In genomic region chr17:62724398-62725146, GRCh38 we compare ENCODE assay signal across 9 cellular contexts.
DNase-seq lines count a peak whose midpoint lies in the region; ATAC-seq, FAIRE-seq and TF ChIP-seq lines count a peak whose summit lies in the region.
"Had no signal": no experiment of that assay in that cellular context is flagged by ENCODE, and none has a peak within 500 bp of the region (broad histone marks: within the 10 kb centered on the region; RNA-seq: fewer than 3 reads in every experiment).

No MANE protein-coding gene starts in this region.

- H3K27me3 Mint-ChIP-seq in activated T-helper 17 cell treated with anti-CD3 and anti-CD28 coated beads, Interleukin-2, amount 50 U/mL, for 72 hours: peaks cover 31% of the 10 kb centered on the region

- peak; percentile 89 for ATAC-seq in HG02610 (IDR thresholded peaks at IDR 0.05; ENCODE audit: unreplicated experiment)
- peak; percentile 97 for ATAC-seq in activated T-helper 17 cell treated with anti-CD3 and anti-CD28 coated beads, Interleukin-2, amount 50 U/mL, for 72 hours (replicated peaks)

- H3K27ac ChIP-seq in coronary artery: no peak overlapping the region
- H3K27ac ChIP-seq: HL-60 had no signal

- DNase-seq in GM12892 (ENCODE audit: insufficient read length) (peak; percentile 50), NOMO-1 (lab: John Stamatoyannopoulos, UW; ENCODE audit: unreplicated experiment in 2 of 2) (peak; percentile 40 to 55), occipital lobe (lab: John Stamatoyannopoulos, UW) (peak; percentile 27), NCI-H510A (lab: John Stamatoyannopoulos, UW) (no peak), coronary artery (ENCODE audit: low spot score) (no peak), D721Med (ENCODE audit: insufficient read length, low spot score) (no peak)

- H3K4me3 Mint-ChIP-seq in activated T-helper 17 cell treated with anti-CD3 and anti-CD28 coated beads, Interleukin-2, amount 50 U/mL, for 72 hours: peak overlapping the region; percentile 72

- peaks cover 38% of the 10 kb centered on the region for H3K4me1 Mint-ChIP-seq in activated T-helper 17 cell treated with anti-CD3 and anti-CD28 coated beads, Interleukin-2, amount 50 U/mL, for 72 hours

- H3K4me3 ChIP-seq in coronary artery: no peak overlapping the region

- TF ChIP-seq CTCF in coronary artery (IDR thresholded peaks at IDR 0.05) (no peak), D721Med (IDR thresholded peaks at IDR 0.05; ENCODE audit: insufficient read depth, missing control alignments) (no peak)

- no peak for TF ChIP-seq POLR2A in GM12892 (IDR thresholded peaks at IDR 0.05; ENCODE audit: low read depth, low read length)

- H3K27ac Mint-ChIP-seq in activated T-helper 17 cell treated with anti-CD3 and anti-CD28 coated beads, Interleukin-2, amount 50 U/mL, for 72 hours: peak overlapping the region; percentile 47

- peak; percentile 94 for FAIRE-seq in GM12892 (lab: Jason Lieb, UNC)
- no peak for FAIRE-seq in D721Med (lab: Jason Lieb, UNC)

- H3K9me3 Mint-ChIP-seq in activated T-helper 17 cell treated with anti-CD3 and anti-CD28 coated beads, Interleukin-2, amount 50 U/mL, for 72 hours: no peaks in the 10 kb centered on the region

- H3K36me3 Mint-ChIP-seq in activated T-helper 17 cell treated with anti-CD3 and anti-CD28 coated beads, Interleukin-2, amount 50 U/mL, for 72 hours (ENCODE audit: low read depth): no peaks in the 10 kb centered on the region

Comparison
In these comparisons a context has a peak if more than half of its experiments do, and no peak if none do; other contexts are left out.
1. DNase-seq: peak in GM12892 (single experiment), NOMO-1 (2 of 2) and occipital lobe (single experiment); none in NCI-H510A (single experiment), coronary artery (single experiment) and D721Med (single experiment).